ENCODE assay signal across 12 cellular contexts in genomic region chr7:86932038-86932512, GRCh38.
DNase-seq lines count a peak whose midpoint lies in the region; ATAC-seq and TF ChIP-seq lines count a peak whose summit lies in the region.
"Had no signal": no experiment of that assay in that cellular context is flagged by ENCODE, and none has a peak within 500 bp of the region (broad histone marks: within the 10 kb centered on the region; RNA-seq: fewer than 3 reads in every experiment).

No MANE protein-coding gene starts in this region.

- H3K36me3 ChIP-seq in mammary epithelial cell (ENCODE audit: insufficient read depth, low read length) (no peaks in the 10 kb centered on the region), lower lobe of right lung (peaks cover 6% of the 10 kb centered on the region), Caco-2 (ENCODE audit: control insufficient read depth, insufficient read depth, low read length) (no peaks in the 10 kb centered on the region), smooth muscle cell (ENCODE audit: low read depth) (peaks cover 4% of the 10 kb centered on the region)

- POLR2A ChIA-PET in Caco-2 (lab: Charles Lee): no interaction called here

- DNase-seq in AG08395 (ENCODE audit: low spot score): peak; percentile 90
- DNase-seq in LHCN-M2 (ENCODE audit: low read depth): peak; percentile 82
- DNase-seq in mammary epithelial cell: peak; percentile 19
- no peak for DNase-seq in lower lobe of right lung
- DNase-seq in Caco-2: no peak
- DNase-seq in NCI-H510A treated with DMSO at 0.1 percent for 48 hours (lab: John Stamatoyannopoulos, UW): no peak
- no peak for DNase-seq in smooth muscle cell (lab: John Stamatoyannopoulos, UW; ENCODE audit: unreplicated experiment)
- DNase-seq: DMS153, immature natural killer cell, NCI-H187 treated with DMSO at 0.1 percent for 48 hours had no signal

- H3K4me2 ChIP-seq in mammary epithelial cell (ENCODE audit: insufficient read depth, low read depth, low read length) (no peak overlapping the region), smooth muscle cell (no peak overlapping the region)

- H3K27ac Mint-ChIP-seq in Caco-2 (ENCODE audit: unreplicated experiment): no peak overlapping the region
- H3K27ac Mint-ChIP-seq: immature natural killer cell; T-helper 2 cell treated with Interferon-gamma antibody and Interleukin-4, amounts not matched to agents 5 μg/mL and 100 μg/mL, for 36 hours had no signal

- peaks cover 17% of the 10 kb centered on the region for H3K27me3 Mint-ChIP-seq in Caco-2 (ENCODE audit: insufficient read depth, unreplicated experiment)

- no peak overlapping the region for H3K4me3 Mint-ChIP-seq in Caco-2 (ENCODE audit: unreplicated experiment)
- H3K4me3 Mint-ChIP-seq: immature natural killer cell; T-helper 2 cell treated with Interferon-gamma antibody and Interleukin-4, amounts not matched to agents 5 μg/mL and 100 μg/mL, for 36 hours had no signal

- no peaks in the 10 kb centered on the region for H3K9me3 Mint-ChIP-seq in Caco-2 (ENCODE audit: unreplicated experiment)
- H3K9me3 Mint-ChIP-seq: T-helper 2 cell treated with Interferon-gamma antibody and Interleukin-4, amounts not matched to agents 5 μg/mL and 100 μg/mL, for 36 hours had no signal

- no TSS peak for BruUV-seq in mammary epithelial cell (replicated peaks; lab: Mats Ljungman, UMichigan)
- BruUV-seq in Caco-2 (replicated peaks; lab: Mats Ljungman, UMichigan): no TSS peak

- intact Hi-C loops in mammary epithelial cell (cut with micrococcal nuclease) (no loop called here), lower lobe of right lung (cut with DNase I) (no loop called here), Caco-2 (cut with micrococcal nuclease; ENCODE audit: unreplicated experiment) (no loop called here)

- H3K9ac ChIP-seq in mammary epithelial cell (ENCODE audit: insufficient read depth, low read length) (no peak overlapping the region), smooth muscle cell (ENCODE audit: low read depth) (no peak overlapping the region)

- H3K27ac ChIP-seq in mammary epithelial cell (ENCODE audit: insufficient read depth, low read depth, low read length): no peak overlapping the region
- peak overlapping the region; percentile 29 for H3K27ac ChIP-seq in lower lobe of right lung
- no peak overlapping the region for H3K27ac ChIP-seq in smooth muscle cell (ENCODE audit: low read depth)

- CTCF ChIA-PET in mammary epithelial cell (lab: Charles Lee; ENCODE audit: low non-redundant PET): no interaction called here
- CTCF ChIA-PET in Caco-2 (lab: Charles Lee): no interaction called here

- H3K4me1 ChIP-seq in mammary epithelial cell (ENCODE audit: insufficient read depth, low read length): no peaks in the 10 kb centered on the region
- peaks cover 8% of the 10 kb centered on the region for H3K4me1 ChIP-seq in lower lobe of right lung
- no peaks in the 10 kb centered on the region for H3K4me1 ChIP-seq in Caco-2
- no peaks in the 10 kb centered on the region for H3K4me1 ChIP-seq in smooth muscle cell (ENCODE audit: low read depth)

- WGBS in mammary epithelial cell (ENCODE audit: low coverage, missing lambda C conversion rate): 95% methylated on average over 3 of the region's 3 CpGs
- WGBS in smooth muscle cell (ENCODE audit: low lambda C conversion rate): 93% methylated on average over 3 of the region's 3 CpGs

- H3K79me2 ChIP-seq in mammary epithelial cell (ENCODE audit: insufficient read depth, low read length) (no peaks in the 10 kb centered on the region), smooth muscle cell (ENCODE audit: low read depth) (no peaks in the 10 kb centered on the region)

- dilution Hi-C loops in mammary epithelial cell (cut with HindIII; ENCODE audit: low sequenced_read_pairs): no loop called here

- no peak overlapping the region for H3K4me3 ChIP-seq in mammary epithelial cell (replicated peaks in 1 of 3; ENCODE audit: insufficient read depth in 1 of 3, low read depth in 2 of 3, low read length in 3 of 3)
- no peak overlapping the region for H3K4me3 ChIP-seq in lower lobe of right lung
- H3K4me3 ChIP-seq in Caco-2 (ENCODE audit: low read depth, low read length): no peak overlapping the region
- H3K4me3 ChIP-seq in smooth muscle cell: no peak overlapping the region

- no peaks in the 10 kb centered on the region for H3K4me1 Mint-ChIP-seq in Caco-2 (ENCODE audit: low read depth, unreplicated experiment)
- H3K4me1 Mint-ChIP-seq: immature natural killer cell had no signal

- TF ChIP-seq CTCF in mammary epithelial cell (conservative IDR thresholded peaks at IDR 0.05 in 1 of 2, IDR thresholded peaks at IDR 0.05 in 1 of 2; ENCODE audit: extremely low read depth in 1 of 2, insufficient read depth in 1 of 2, low read depth in 1 of 2, low read length in 2 of 2) (no peak), lower lobe of right lung (IDR thresholded peaks at IDR 0.05) (no peak), Caco-2 (IDR thresholded peaks at IDR 0.05; ENCODE audit: insufficient read depth in 1 of 2, low read depth in 1 of 2, low read length in 1 of 2, severe bottlenecking in 1 of 2, unreplicated experiment in 1 of 2) (no peak), smooth muscle cell (IDR thresholded peaks at IDR 0.05; ENCODE audit: borderline replicate concordance, insufficient read depth, poor library complexity, severe bottlenecking) (no peak)

- no peak overlapping the region for H2AFZ ChIP-seq in mammary epithelial cell (ENCODE audit: low read depth, low read length)
- no peak overlapping the region for H2AFZ ChIP-seq in smooth muscle cell (ENCODE audit: low read depth)

- H3K9me3 ChIP-seq in mammary epithelial cell (replicated peaks; ENCODE audit: insufficient read depth, low read length): no peaks in the 10 kb centered on the region
- no peaks in the 10 kb centered on the region for H3K9me3 ChIP-seq in lower lobe of right lung
- H3K9me3 ChIP-seq in Caco-2: no peaks in the 10 kb centered on the region
- no peaks in the 10 kb centered on the region for H3K9me3 ChIP-seq in smooth muscle cell (replicated peaks; ENCODE audit: low read depth)

- in situ Hi-C loops in mammary epithelial cell (cut with MboI; ENCODE audit: low sequenced_read_pairs in 2 of 2): loop anchor here (10.0 kb wide), 3 partner anchors 203 to 303 kb away; no protein-coding TSS in a partner anchor

- ATAC-seq in lower lobe of right lung (peak; percentile 91 to 95), HG02973 (IDR thresholded peaks at IDR 0.05; ENCODE audit: unreplicated experiment) (no peak)

- H3K36me3 Mint-ChIP-seq in Caco-2 (ENCODE audit: insufficient read depth, unreplicated experiment): no peaks in the 10 kb centered on the region
- H3K36me3 Mint-ChIP-seq: immature natural killer cell had no signal

- H3K27me3 ChIP-seq in mammary epithelial cell (ENCODE audit: insufficient read depth, low read length): no peaks in the 10 kb centered on the region
- H3K27me3 ChIP-seq in lower lobe of right lung (ENCODE audit: low read depth): no peaks in the 10 kb centered on the region
- H3K27me3 ChIP-seq in Caco-2 (replicated peaks; ENCODE audit: control insufficient read depth, insufficient read depth, low read length): no peaks in the 10 kb centered on the region
- no peaks in the 10 kb centered on the region for H3K27me3 ChIP-seq in smooth muscle cell (ENCODE audit: low read depth)

- no peaks in the 10 kb centered on the region for H4K20me1 ChIP-seq in mammary epithelial cell (ENCODE audit: insufficient read depth, low read length)
- H4K20me1 ChIP-seq in smooth muscle cell (ENCODE audit: low read depth): no peaks in the 10 kb centered on the region

- no peaks in the 10 kb centered on the region for H3F3A ChIP-seq in smooth muscle cell (ENCODE audit: low read depth)

Comparison
In these comparisons a context has a peak if more than half of its experiments do, and no peak if none do; other contexts are left out.
1. DNase-seq: peak in AG08395 (single experiment), LHCN-M2 (single experiment) and mammary epithelial cell (single experiment); none in lower lobe of right lung (single experiment), Caco-2 (0 of 2), NCI-H510A treated with DMSO at 0.1 percent for 48 hours (single experiment) and smooth muscle cell (single experiment).